In genomic region chr4:17027495-17027894, GRCh38 we compare ENCODE assay signal across 11 cellular contexts.
A peak's percentile ranks its signal among the peaks of the same experiment; 100 is the strongest.
DNase-seq lines count a peak whose midpoint lies in the region; ATAC-seq and TF ChIP-seq lines count a peak whose summit lies in the region.
"Had no signal": no experiment of that assay in that cellular context is flagged by ENCODE, and none has a peak within 500 bp of the region (broad histone marks: within the 10 kb centered on the region; RNA-seq: fewer than 3 reads in every experiment).

No MANE protein-coding gene starts in this region.

- H3K27me3 ChIP-seq in HCT116 (ENCODE audit: insufficient read depth, low read length) (no peaks in the 10 kb centered on the region), smooth muscle cell (ENCODE audit: low read depth) (no peaks in the 10 kb centered on the region)

- H3K4me3 Mint-ChIP-seq in glutamatergic neuron (ENCODE audit: unreplicated experiment): no peak overlapping the region

- H3K4me2 ChIP-seq in HCT116 (ENCODE audit: low read length) (peak overlapping the region; percentile 42), smooth muscle cell (peak overlapping the region; percentile 23)

- peaks cover 25 to 40% of the 10 kb centered on the region in 2 experiments for H3K4me1 ChIP-seq in HCT116 (ENCODE audit: control insufficient read depth in 1 of 2, insufficient read depth in 2 of 2, low read length in 2 of 2)
- H3K4me1 ChIP-seq in smooth muscle cell (ENCODE audit: low read depth): no peaks in the 10 kb centered on the region

- peaks cover 5% of the 10 kb centered on the region for H3K36me3 Mint-ChIP-seq in glutamatergic neuron (ENCODE audit: unreplicated experiment)

- intact Hi-C loops in HCT116 (cut with micrococcal nuclease): no loop called here
- intact Hi-C loops in posterior vena cava (cut with DNase I): no loop called here

- CTCF ChIA-PET in HCT116 (lab: Charles Lee): no interaction called here

- H2AFZ ChIP-seq in HCT116 (ENCODE audit: low read depth, low read length, poor library complexity, severe bottlenecking): no peak overlapping the region
- H2AFZ ChIP-seq in smooth muscle cell (ENCODE audit: low read depth): no peak overlapping the region

- POLR2A ChIA-PET in HCT116 (lab: Charles Lee): no interaction called here

- peak; percentile 46 for ATAC-seq in HCT116
- ATAC-seq in HG02798 (IDR thresholded peaks at IDR 0.05; ENCODE audit: poor library complexity, unreplicated experiment): no peak

- TF ChIP-seq CTCF in HCT116 (IDR thresholded peaks at IDR 0.05 in 2 of 3, conservative IDR thresholded peaks at IDR 0.05 in 1 of 3; ENCODE audit: borderline replicate concordance in 1 of 3, insufficient read depth in 1 of 3, low read depth in 2 of 3, low read length in 2 of 3) (no peak), fibroblast of mammary gland (conservative IDR thresholded peaks at IDR 0.05; ENCODE audit: control insufficient read depth, insufficient read depth, low read depth, low read length) (no peak), smooth muscle cell (IDR thresholded peaks at IDR 0.05; ENCODE audit: borderline replicate concordance, insufficient read depth, poor library complexity, severe bottlenecking) (no peak), glutamatergic neuron (IDR thresholded peaks at IDR 0.05; ENCODE audit: partially characterized antibody, unreplicated experiment) (no peak)

- H3K27ac ChIP-seq in HCT116 (ENCODE audit: low read depth, low read length) (no peak overlapping the region), smooth muscle cell (ENCODE audit: low read depth) (peak overlapping the region; percentile 44)

- TF ChIP-seq POLR2A in HCT116 (IDR thresholded peaks at IDR 0.05; ENCODE audit: borderline replicate concordance, extremely low read depth, insufficient read depth, insufficient read length): no peak

- H3K4me1 Mint-ChIP-seq in glutamatergic neuron (ENCODE audit: low read depth, unreplicated experiment): no peaks in the 10 kb centered on the region

- H3K36me3 ChIP-seq in HCT116 (ENCODE audit: control insufficient read depth in 1 of 2, insufficient read depth in 2 of 2, low read length in 2 of 2): no peaks in the 10 kb centered on the region
- H3K36me3 ChIP-seq in smooth muscle cell (ENCODE audit: low read depth): no peaks in the 10 kb centered on the region

- H3K9ac ChIP-seq in HCT116 (ENCODE audit: low read length) (no peak overlapping the region), smooth muscle cell (ENCODE audit: low read depth) (no peak overlapping the region)

- no peaks in the 10 kb centered on the region for H3K79me2 ChIP-seq in HCT116 (ENCODE audit: insufficient read depth, low read length)
- H3K79me2 ChIP-seq in smooth muscle cell (ENCODE audit: low read depth): no peaks in the 10 kb centered on the region

- H3K4me3 ChIP-seq in HCT116 (replicated peaks in 1 of 2; ENCODE audit: low read depth in 1 of 2, low read length in 2 of 2) (no peak overlapping the region), fibroblast of mammary gland (ENCODE audit: control insufficient read depth, low read depth, low read length) (no peak overlapping the region), smooth muscle cell (no peak overlapping the region)
- H3K4me3 ChIP-seq: lung had no signal

- H3K9me3 ChIP-seq in HCT116 (ENCODE audit: control insufficient read depth in 1 of 2, insufficient read depth in 1 of 2, low read depth in 1 of 2, low read length in 2 of 2): no peaks in the 10 kb centered on the region
- H3K9me3 ChIP-seq in smooth muscle cell (replicated peaks; ENCODE audit: low read depth): no peaks in the 10 kb centered on the region

- RAD21 ChIA-PET in HCT116 (lab: Charles Lee; ENCODE audit: low non-redundant PET in 1 of 2, low total read pairs in 2 of 2, uncharacterized antibody in 2 of 2, unreplicated experiment in 2 of 2): no interaction called here

- peaks cover 6% of the 10 kb centered on the region for H3K9me3 Mint-ChIP-seq in glutamatergic neuron (ENCODE audit: unreplicated experiment)

- H3K27me3 Mint-ChIP-seq in glutamatergic neuron (ENCODE audit: unreplicated experiment): peaks cover 2% of the 10 kb centered on the region

- no peak for TF ChIP-seq RAD21 in HCT116 (IDR thresholded peaks at IDR 0.05; ENCODE audit: low read depth)

- WGBS in smooth muscle cell (ENCODE audit: low lambda C conversion rate): 64% methylated on average over 6 of the region's 6 CpGs

- no peak overlapping the region for H3K27ac Mint-ChIP-seq in glutamatergic neuron (ENCODE audit: unreplicated experiment)

- H3K9me2 ChIP-seq in HCT116 (ENCODE audit: insufficient read depth): no peaks in the 10 kb centered on the region

- BruUV-seq in HCT116 (replicated peaks; lab: Mats Ljungman, UMichigan): no TSS peak

- peak; percentile 73 for DNase-seq in HCT116 (ENCODE audit: low read depth, low spot score)
- DNase-seq in T1000 (lab: John Stamatoyannopoulos, UW): peak; percentile 78
- peak; percentile 99 for DNase-seq in fibroblast of mammary gland (ENCODE audit: low read depth)
- no peak for DNase-seq in smooth muscle cell (lab: John Stamatoyannopoulos, UW; ENCODE audit: unreplicated experiment)
- DNase-seq in NCI-H446 (lab: John Stamatoyannopoulos, UW): no peak
- DNase-seq in posterior vena cava (ENCODE audit: low spot score): no peak
- no peak for DNase-seq in glutamatergic neuron
- DNase-seq: NCI-H524 treated with DMSO at 0.1 percent for 48 hours, right cardiac atrium had no signal

- H4K20me1 ChIP-seq in HCT116 (ENCODE audit: insufficient read depth) (no peaks in the 10 kb centered on the region), smooth muscle cell (ENCODE audit: low read depth) (no peaks in the 10 kb centered on the region)

- no peaks in the 10 kb centered on the region for H3F3A ChIP-seq in smooth muscle cell (ENCODE audit: low read depth)

TF ChIP-seq in HCT116, 20 proteins besides CTCF, POLR2A, EP300 and RAD21 (continues in another document):
- TF ChIP-seq ATF3 (IDR thresholded peaks at IDR 0.05): peak; percentile 94
- TF ChIP-seq ZFX (IDR thresholded peaks at IDR 0.05): no peak
- TF ChIP-seq JUND (IDR thresholded peaks at IDR 0.05): peak; percentile 75
- peak; percentile 93 for TF ChIP-seq CEBPB (IDR thresholded peaks at IDR 0.05; ENCODE audit: low read depth)
- no peak for TF ChIP-seq SIN3A (IDR thresholded peaks at IDR 0.05; ENCODE audit: low read depth)
- TF ChIP-seq SRF (IDR thresholded peaks at IDR 0.05; ENCODE audit: low read depth): no peak
- TF ChIP-seq FOSL1 (IDR thresholded peaks at IDR 0.05; ENCODE audit: low read depth): peak; percentile 82
- no peak for TF ChIP-seq ZNF274 (IDR thresholded peaks at IDR 0.05; ENCODE audit: low read depth, low read length)
- TF ChIP-seq EGR1 (IDR thresholded peaks at IDR 0.05; ENCODE audit: low read depth): peak; percentile 72
- TF ChIP-seq SP1 (IDR thresholded peaks at IDR 0.05; ENCODE audit: low read depth): peak; percentile 84
- no peak for TF ChIP-seq TCF7L2 (IDR thresholded peaks at IDR 0.05; ENCODE audit: borderline replicate concordance, extremely low read depth, insufficient read depth, insufficient read length)
- TF ChIP-seq EZH2 (IDR thresholded peaks at IDR 0.05): no peak
- TF ChIP-seq CBX3 (IDR thresholded peaks at IDR 0.05; ENCODE audit: low read depth): peak; percentile 69; the same call in 1 of the 2 replicates
- TF ChIP-seq EZH2phosphoT487 (IDR thresholded peaks at IDR 0.05; ENCODE audit: borderline replicate concordance): no peak
- no peak for TF ChIP-seq ELF1 (IDR thresholded peaks at IDR 0.05; ENCODE audit: borderline replicate concordance, low read depth)
- peak; percentile 56; the same call in 1 of the 2 replicates for TF ChIP-seq POLR2AphosphoS5 (IDR thresholded peaks at IDR 0.05; ENCODE audit: low read depth, low read length)
- peak; percentile 82 for TF ChIP-seq MAX (IDR thresholded peaks at IDR 0.05)
- no peak for TF ChIP-seq ZBTB33 (IDR thresholded peaks at IDR 0.05; ENCODE audit: extremely low read depth, insufficient replicate concordance, low read length)

Comparison
In these comparisons a context has a peak if more than half of its experiments do, and no peak if none do; other contexts are left out.
1. DNase-seq: peak in HCT116 (single experiment), T1000 (single experiment) and fibroblast of mammary gland (single experiment); none in smooth muscle cell (single experiment), NCI-H446 (0 of 2), posterior vena cava (single experiment) and glutamatergic neuron (single experiment).